ENCODE assay signal across 13 cellular contexts in genomic region chr4:47465008-47465407, GRCh38. TPM values are rescaled to one million over a fixed set of nuclear protein-coding genes. Genes with fewer than 3 reads are reported as not detected.
A peak's percentile ranks its signal among the peaks of the same experiment; 100 is the strongest.
DNase-seq lines count a peak whose midpoint lies in the region; ATAC-seq and TF ChIP-seq lines count a peak whose summit lies in the region.
"Had no signal": no experiment of that assay in that cellular context is flagged by ENCODE, and none has a peak within 500 bp of the region (broad histone marks: within the 10 kb centered on the region; RNA-seq: fewer than 3 reads in every experiment).

No MANE protein-coding gene starts in this region.

- H3K36me3 ChIP-seq in mucosa of descending colon (ENCODE audit: low read depth) = no peaks in the 10 kb centered on the region
- H3K36me3 ChIP-seq: WERI-Rb-1 had no signal

- no peaks in the 10 kb centered on the region for H3K27me3 Mint-ChIP-seq in activated CD4-positive, alpha-beta memory T cell treated with anti-CD3 and anti-CD28 coated beads for 36 hours

- H3K36me3 Mint-ChIP-seq in activated CD4-positive, alpha-beta memory T cell treated with anti-CD3 and anti-CD28 coated beads for 36 hours = no peaks in the 10 kb centered on the region

- CTCF ChIA-PET in activated CD4-positive, alpha-beta memory T cell treated with anti-CD3 and anti-CD28 coated beads for 36 hours (lab: Charles Lee) = no interaction called here

- peak; percentile 39 for ATAC-seq in GM18870 (IDR thresholded peaks at IDR 0.05; ENCODE audit: unreplicated experiment)
- peak; percentile 39 for ATAC-seq in HG02973 (IDR thresholded peaks at IDR 0.05; ENCODE audit: unreplicated experiment)
- ATAC-seq in mucosa of descending colon = no peak

- TF ChIP-seq CTCF in foreskin fibroblast (IDR thresholded peaks at IDR 0.05; ENCODE audit: low read depth, low read length) (no peak), mucosa of descending colon (IDR thresholded peaks at IDR 0.05) (no peak)

- H3K27ac Mint-ChIP-seq in activated CD4-positive, alpha-beta memory T cell treated with anti-CD3 and anti-CD28 coated beads for 36 hours = no peak overlapping the region

- peaks cover 26% of the 10 kb centered on the region for H3K4me1 Mint-ChIP-seq in activated CD4-positive, alpha-beta memory T cell treated with anti-CD3 and anti-CD28 coated beads for 36 hours (ENCODE audit: low read depth)

- POLR2A ChIA-PET in activated CD4-positive, alpha-beta memory T cell treated with anti-CD3 and anti-CD28 coated beads for 36 hours (lab: Charles Lee) = interaction anchor here (1.1 kb wide), 1 partner anchor 20 kb away, joined by 4 read pairs; the partner anchor contains the start of gene ATP10D

- DNase-seq in AML-193 (lab: John Stamatoyannopoulos, UW) = peak; percentile 58 to 68
- peak; percentile 57 for DNase-seq in NCI-H226
- no peak for DNase-seq in foreskin fibroblast
- DNase-seq in SW480 (ENCODE audit: low spot score) = no peak
- DNase-seq in activated CD4-positive, alpha-beta memory T cell treated with anti-CD3 and anti-CD28 coated beads for 36 hours = no peak
- DNase-seq in mucosa of descending colon = no peak
- DNase-seq: activated gamma-delta T cell treated with Interleukin-2 at 50 U/mL for 16 hours, hypothalamus, NCI-H1048, WERI-Rb-1 had no signal

- intact Hi-C loops in activated CD4-positive, alpha-beta memory T cell treated with anti-CD3 and anti-CD28 coated beads for 36 hours (cut with micrococcal nuclease) = loop anchor here (10.0 kb wide), 1 partner anchor 450 kb away; no protein-coding TSS in a partner anchor
- intact Hi-C loops in mucosa of descending colon (cut with DNase I, micrococcal nuclease) = no loop called here

- H3K9me3 Mint-ChIP-seq in activated CD4-positive, alpha-beta memory T cell treated with anti-CD3 and anti-CD28 coated beads for 36 hours = no peaks in the 10 kb centered on the region

- H3K4me3 ChIP-seq in foreskin fibroblast (ENCODE audit: low read depth in 1 of 2, low read length in 2 of 2) (no peak overlapping the region), mucosa of descending colon (no peak overlapping the region)
- H3K4me3 ChIP-seq: coronary artery had no signal

- H3K9me3 ChIP-seq in mucosa of descending colon = no peaks in the 10 kb centered on the region

- H3K4me3 Mint-ChIP-seq in activated CD4-positive, alpha-beta memory T cell treated with anti-CD3 and anti-CD28 coated beads for 36 hours = no peak overlapping the region

- H3K4me1 ChIP-seq in mucosa of descending colon (ENCODE audit: low read depth) = peaks cover 6% of the 10 kb centered on the region

RNA-seq across cellular contexts. Expression of gene COMMD8, which starts 1.5 kb away (rescaled TPM):
- total RNA-seq in activated CD4-positive, alpha-beta memory T cell treated with anti-CD3 and anti-CD28 coated beads for 36 hours = 10 to 100 TPM; 27.5 to 27.9 TPM
- 10 to 100 TPM; 11.3 to 16.4 (median 14.5) TPM for total RNA-seq in mucosa of descending colon

RNA-seq across cellular contexts. Expression of gene ATP10D, which starts 20.1 kb away (rescaled TPM):
- total RNA-seq in activated CD4-positive, alpha-beta memory T cell treated with anti-CD3 and anti-CD28 coated beads for 36 hours = 1 to 10 TPM; 2.8 to 3.0 TPM
- 10 to 100 TPM in 2 of 3 donors, 1 to 10 TPM in 1; 9.9 to 24.9 (median 11.4) TPM for total RNA-seq in mucosa of descending colon

Comparison
In these comparisons a context has a peak if more than half of its experiments do, and no peak if none do; other contexts are left out.
1. DNase-seq: peak in AML-193 (2 of 2) and NCI-H226 (single experiment); none in foreskin fibroblast (0 of 2), SW480 (single experiment), activated CD4-positive, alpha-beta memory T cell treated with anti-CD3 and anti-CD28 coated beads for 36 hours (single experiment) and mucosa of descending colon (0 of 3).